ENCODE assay signal across 9 cellular contexts in the genomic region with DNA sequence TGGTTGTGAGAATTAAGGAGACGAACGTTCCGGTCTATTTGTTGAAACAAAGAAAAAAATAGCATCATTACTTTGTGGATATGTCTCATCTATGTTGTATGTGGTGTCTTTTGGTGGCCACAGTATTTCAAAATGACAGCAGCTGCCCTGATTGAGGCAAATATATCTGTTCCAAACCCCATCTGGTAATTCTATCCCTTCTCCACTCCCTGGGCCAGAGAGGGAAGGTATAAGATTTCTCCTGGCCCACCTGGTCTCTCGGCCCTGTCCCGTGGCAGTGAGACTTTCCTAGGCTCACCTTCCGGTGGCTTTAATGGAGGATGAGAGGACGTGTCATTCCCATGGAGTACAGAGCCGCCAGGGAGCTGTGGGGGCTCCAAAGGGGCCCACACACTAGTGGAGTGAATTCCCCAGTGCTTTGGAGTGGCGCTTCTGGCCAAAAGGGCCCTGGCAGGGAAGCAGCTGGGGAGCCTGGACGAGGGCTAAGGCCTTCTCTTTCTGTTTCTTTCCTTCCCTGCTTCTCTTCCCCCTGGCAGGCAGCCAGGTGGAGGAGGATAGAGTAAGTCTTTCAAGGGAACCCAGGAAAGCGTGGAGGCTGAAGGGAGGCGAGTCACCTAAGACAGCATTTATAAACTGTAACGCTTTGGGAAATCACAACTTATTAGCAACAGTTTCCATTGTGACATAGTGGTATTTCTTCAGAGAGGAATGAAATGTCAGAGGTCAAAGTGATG. TPM values are rescaled to one million over a fixed set of nuclear protein-coding genes. Genes with fewer than 3 reads are reported as not detected.
DNase-seq lines count a peak whose midpoint lies in the region; ATAC-seq and TF ChIP-seq lines count a peak whose summit lies in the region.
"Had no signal": no experiment of that assay in that cellular context is flagged by ENCODE, and none has a peak within 500 bp of the region (broad histone marks: within the 10 kb centered on the region; RNA-seq: fewer than 3 reads in every experiment).

No MANE protein-coding gene starts in this region.

- peaks cover 89% of the 10 kb centered on the region for H4K20me1 ChIP-seq in BLaER1

- H3K27ac ChIP-seq in BLaER1, result 0 out of 2 replicates have a peak overlapping the region, but pooled peaks have one; percentile 15
- peak overlapping the region; percentile 61 to 81 for H3K27ac ChIP-seq in esophagus (ENCODE audit: low read depth in 2 of 2, low read length in 1 of 2)

- 0 out of 2 replicates have a peak overlapping the region, but pooled peaks have one; percentile 7 for H3K9ac ChIP-seq in BLaER1

- WGBS in esophagus, 2 donors, result 34 to 46% methylated on average over 13 of the region's 13 CpGs

- H3K27ac Mint-ChIP-seq in osteocyte (ENCODE audit: unreplicated experiment) (peak overlapping the region; percentile 78), T-cell (no peak overlapping the region)

- H3K4me1 Mint-ChIP-seq in osteocyte (ENCODE audit: unreplicated experiment), result peaks cover 54% of the 10 kb centered on the region
- peaks cover 16 to 47% (median 32%) of the 10 kb centered on the region in 3 donors for H3K4me1 Mint-ChIP-seq in T-cell

- no peak overlapping the region for H3K4me2 ChIP-seq in BLaER1

- no peak for ATAC-seq in T-cell (replicated peaks in 1 of 4)
- ATAC-seq in GM18870 (IDR thresholded peaks at IDR 0.05; ENCODE audit: unreplicated experiment), result no peak
- ATAC-seq: pancreas had no signal

- H3K4me1 ChIP-seq in BLaER1 (peaks cover 51% of the 10 kb centered on the region), esophagus (ENCODE audit: control insufficient read depth in 2 of 2, insufficient read depth in 2 of 2, low read length in 1 of 2) (peaks cover 14 to 17% of the 10 kb centered on the region in 2 donors)

- H3K4me3 Mint-ChIP-seq in osteocyte (ENCODE audit: unreplicated experiment), result peak overlapping the region; percentile 45
- no peak overlapping the region for H3K4me3 Mint-ChIP-seq in T-cell

- H3K27me3 Mint-ChIP-seq in osteocyte (ENCODE audit: unreplicated experiment), result no peaks in the 10 kb centered on the region
- no peaks in the 10 kb centered on the region for H3K27me3 Mint-ChIP-seq in T-cell

- TF ChIP-seq CTCF in osteocyte (IDR thresholded peaks at IDR 0.05), result no peak

- no peak overlapping the region for H3K4me3 ChIP-seq in BLaER1
- peak overlapping the region; percentile 36 to 99 for H3K4me3 ChIP-seq in esophagus (ENCODE audit: low read depth in 1 of 2, low read length in 2 of 2)

- CTCF ChIA-PET in T-cell (lab: Charles Lee), result no interaction called here

- H3K36me3 Mint-ChIP-seq in osteocyte (ENCODE audit: unreplicated experiment) (peaks cover 13% of the 10 kb centered on the region), T-cell (peaks cover 12% of the 10 kb centered on the region)

- DNase-seq in RPMI7951 (ENCODE audit: low read depth) (peak; percentile 73), osteocyte (ENCODE audit: extremely low spot score, unreplicated experiment) (no peak), NK-92 (lab: John Stamatoyannopoulos, UW; ENCODE audit: unreplicated experiment) (no peak), NCI-H2081 treated with DMSO at 0.1 percent for 48 hours (lab: John Stamatoyannopoulos, UW) (no peak), T-cell (no peak)
- DNase-seq: pancreas had no signal

- H3K9me3 Mint-ChIP-seq in osteocyte (ENCODE audit: unreplicated experiment) (no peaks in the 10 kb centered on the region), T-cell (no peaks in the 10 kb centered on the region)

- H3K9me3 ChIP-seq in BLaER1 (no peaks in the 10 kb centered on the region), esophagus (ENCODE audit: control insufficient read depth in 2 of 2, insufficient read depth in 1 of 2, low read depth in 1 of 2, low read length in 1 of 2) (no peaks in the 10 kb centered on the region)
- H3K9me3 ChIP-seq: pancreas had no signal

- H3K36me3 ChIP-seq in BLaER1, result peaks cover 23% of the 10 kb centered on the region; the same call in 1 of the 2 replicates
- peaks cover 9 to 10% of the 10 kb centered on the region in 2 donors for H3K36me3 ChIP-seq in esophagus (ENCODE audit: control insufficient read depth in 2 of 2, insufficient read depth in 2 of 2, low read length in 1 of 2)
- H3K36me3 ChIP-seq: pancreas had no signal

- POLR2A ChIA-PET in T-cell (lab: Charles Lee), result no interaction called here

- peaks cover 22% of the 10 kb centered on the region; the same call in 1 of the 2 replicates for H3K27me3 ChIP-seq in BLaER1
- no peaks in the 10 kb centered on the region for H3K27me3 ChIP-seq in esophagus (ENCODE audit: control insufficient read depth in 1 of 2, insufficient read depth in 2 of 2, low read length in 2 of 2)
- H3K27me3 ChIP-seq: pancreas had no signal

RNA-seq across cellular contexts. Expression of a gene that starts 5.6 kb away (rescaled TPM):
- total RNA-seq in RPMI7951 (2014; rRNA removed; shearing (Covaris generic)), result 44.5 and 44.8 TPM in 2 replicates
- 10 to 100 TPM; 53.2 to 60.0 TPM for polyA plus RNA-seq in esophagus
- total RNA-seq in osteocyte (82.6 and 83.2 TPM in 2 replicates), T-cell (100 to 1,000 TPM in 1 of 5 donors, 10 to 100 TPM in 3, 1 to 10 TPM in 1; 9.7 to 144 (median 18.5) TPM)
